In genomic region chr4:106371166-106371565, GRCh38 we compare ENCODE assay signal across 28 cellular contexts. TPM values are rescaled to one million over a fixed set of nuclear protein-coding genes. Genes with fewer than 3 reads are reported as not detected.
A peak's percentile ranks its signal among the peaks of the same experiment; 100 is the strongest.
DNase-seq lines count a peak whose midpoint lies in the region; ATAC-seq and TF ChIP-seq lines count a peak whose summit lies in the region.
"Had no signal": no experiment of that assay in that cellular context is flagged by ENCODE, and none has a peak within 500 bp of the region (broad histone marks: within the 10 kb centered on the region; RNA-seq: fewer than 3 reads in every experiment).

No MANE protein-coding gene starts in this region.

- peak; percentile 34 for DNase-seq in AG10803 (ENCODE audit: low read depth)
- peak; percentile 34 for DNase-seq in GM04503 (ENCODE audit: low read depth)
- peak; percentile 28 for DNase-seq in adipocyte (ENCODE audit: low read depth)
- peak; percentile 30 for DNase-seq in myocyte (ENCODE audit: low read depth)
- no peak for DNase-seq in activated naive CD4-positive, alpha-beta T cell (lab: John Stamatoyannopoulos, UW)
- DNase-seq in activated T-cell treated with anti-CD3 and anti-CD28 coated beads, Interleukin-2, amount 50 U/mL, for 1 hour: no peak
- DNase-seq in mucosa of descending colon: no peak
- DNase-seq in effector CD4-positive, alpha-beta T cell: no peak
- DNase-seq: AML-193; C1 segment of cervical spinal cord; CD4-positive, alpha-beta memory T cell; COR-L47; GF-D8; H9; HFFc6; Kasumi-1; NCI-H1105 treated with DMSO at 0.1 percent for 48 hours; NCI-H2029 treated with DMSO at 0.1 percent for 48 hours; NCI-H2171; NCI-H226; NCI-H510A; NCI-H69; SIG-M5 had no signal

- no peak for TF ChIP-seq CTCF in AG10803 (conservative IDR thresholded peaks at IDR 0.05; ENCODE audit: low read length)
- TF ChIP-seq CTCF in mucosa of descending colon (IDR thresholded peaks at IDR 0.05): no peak

- no peaks in the 10 kb centered on the region for H3K27me3 ChIP-seq in adipocyte (replicated peaks; ENCODE audit: control insufficient read depth, insufficient read depth, low read length)

- no peak overlapping the region for H3K4me3 ChIP-seq in AG10803 (ENCODE audit: low read length)
- no peak overlapping the region for H3K4me3 ChIP-seq in adipocyte (ENCODE audit: low read length)
- no peak overlapping the region for H3K4me3 ChIP-seq in mucosa of descending colon
- H3K4me3 ChIP-seq: SK-N-MC had no signal

- H3K9ac ChIP-seq in adipocyte (ENCODE audit: low read length): no peak overlapping the region

- H3K9me3 ChIP-seq in adipocyte (ENCODE audit: control insufficient read depth, low read length) (no peaks in the 10 kb centered on the region), mucosa of descending colon (no peaks in the 10 kb centered on the region)

- intact Hi-C loops in mucosa of descending colon (cut with DNase I, micrococcal nuclease): no loop called here

- no peak for ATAC-seq in mucosa of descending colon
- ATAC-seq: HepG2 had no signal

- H3K4me1 ChIP-seq in adipocyte (ENCODE audit: control insufficient read depth, insufficient read depth, low read length) (peaks cover 8% of the 10 kb centered on the region), mucosa of descending colon (ENCODE audit: low read depth) (no peaks in the 10 kb centered on the region)

- H3K36me3 ChIP-seq in adipocyte (ENCODE audit: control insufficient read depth, insufficient read depth, low read length, severe bottlenecking) (no peaks in the 10 kb centered on the region), mucosa of descending colon (ENCODE audit: low read depth) (no peaks in the 10 kb centered on the region)

RNA-seq across cellular contexts. Expression of gene GIMD1, which starts 2.6 kb away (rescaled TPM):
- not detected in 2 replicates for total RNA-seq in myocyte
- polyA plus RNA-seq in myocyte (2012): 0.05 TPM
- not detected for total RNA-seq in mucosa of descending colon
- total RNA-seq: A172; CD4-positive, alpha-beta memory T cell; H9; HepG2; HFFc6; HT1080; MCF 10A had no signal
- polyA plus RNA-seq: CD4-positive, alpha-beta memory T cell; HepG2 had no signal

RNA-seq across cellular contexts. Expression of gene AIMP1, which starts 54.8 kb away (rescaled TPM):
- 32.5 and 43.9 TPM in 2 replicates for total RNA-seq in myocyte
- 27.4 TPM for polyA plus RNA-seq in myocyte (2012)
- 10 to 100 TPM; 42.6 to 51.9 (median 46.9) TPM for total RNA-seq in mucosa of descending colon

RNA-seq across cellular contexts. Expression of gene TBCK, which starts 55.2 kb away (rescaled TPM):
- total RNA-seq in myocyte (38.0 and 50.1 TPM in 2 replicates), mucosa of descending colon (10 to 100 TPM; 23.1 to 42.5 (median 38.3) TPM)
- polyA plus RNA-seq in myocyte (2012): 17.1 TPM

Comparison
In these comparisons a context has a peak if more than half of its experiments do, and no peak if none do; other contexts are left out.
1. DNase-seq: peak in AG10803 (single experiment), GM04503 (single experiment), adipocyte (single experiment) and myocyte (single experiment); none in activated naive CD4-positive, alpha-beta T cell (0 of 4), activated T-cell treated with anti-CD3 and anti-CD28 coated beads, Interleukin-2, amount 50 U/mL, for 1 hour (single experiment), mucosa of descending colon (0 of 3) and effector CD4-positive, alpha-beta T cell (single experiment).